Comparison of ENCODE assay signal across 12 cellular contexts in genomic region chr4:899556-899906, GRCh38. TPM values are rescaled to one million over a fixed set of nuclear protein-coding genes. Genes with fewer than 3 reads are reported as not detected.
DNase-seq lines count a peak whose midpoint lies in the region; ATAC-seq, FAIRE-seq and TF ChIP-seq lines count a peak whose summit lies in the region.
"Had no signal": no experiment of that assay in that cellular context is flagged by ENCODE, and none has a peak within 500 bp of the region (broad histone marks: within the 10 kb centered on the region; RNA-seq: fewer than 3 reads in every experiment).

No MANE protein-coding gene starts in this region.

- H3K36me3 ChIP-seq in right atrium auricular region = peaks cover 31% of the 10 kb centered on the region
- H3K36me3 ChIP-seq in kidney (ENCODE audit: control insufficient read depth in 1 of 2, insufficient read depth in 2 of 2, low read length in 2 of 2) = peaks cover 7 to 10% of the 10 kb centered on the region in 2 donors
- H3K36me3 ChIP-seq in mesendoderm (ENCODE audit: control insufficient read depth, insufficient read depth, low read length) = no peaks in the 10 kb centered on the region

- no peaks in the 10 kb centered on the region for H3K27me3 ChIP-seq in right atrium auricular region
- no peaks in the 10 kb centered on the region for H3K27me3 ChIP-seq in mesendoderm (ENCODE audit: insufficient read depth, low read length, poor library complexity)
- H3K27me3 ChIP-seq: BLaER1 treated with 17β-estradiol and CSF1 and Interleukin-3, amounts not matched to agents 10 nM and 100 nM had no signal

- WGBS in mesendoderm (ENCODE audit: extremely low coverage, insufficient coverage, low lambda C conversion rate) = no CpG with 5 or more reads among the region's 12 CpGs

- H3K4me3 ChIP-seq in right atrium auricular region = no peak overlapping the region
- H3K4me3 ChIP-seq in kidney (ENCODE audit: low read length in 2 of 2) = no peak overlapping the region
- H3K4me3 ChIP-seq in mesendoderm (ENCODE audit: low read length) = no peak overlapping the region
- H3K4me3 ChIP-seq: BLaER1 treated with 17β-estradiol and CSF1 and Interleukin-3, amounts not matched to agents 10 nM and 100 nM had no signal

- TF ChIP-seq CTCF in right atrium auricular region (IDR thresholded peaks at IDR 0.05) (no peak), kidney (IDR thresholded peaks at IDR 0.05; ENCODE audit: borderline replicate concordance, extremely low read depth, insufficient read depth) (no peak)

- peaks cover 19% of the 10 kb centered on the region for H3K4me1 Mint-ChIP-seq in stimulated activated effector memory CD8-positive, alpha-beta T cell treated with anti-CD3 and anti-CD28 coated beads, Interleukin-12 subunit alpha, Interleukin-12 subunit beta, amount 100 ng/mL, for 72 hours

- H3K18ac ChIP-seq in mesendoderm (ENCODE audit: low read length) = no peak overlapping the region

- no peak overlapping the region for H3K4me3 Mint-ChIP-seq in stimulated activated effector memory CD8-positive, alpha-beta T cell treated with anti-CD3 and anti-CD28 coated beads, Interleukin-12 subunit alpha, Interleukin-12 subunit beta, amount 100 ng/mL, for 72 hours

- no peak overlapping the region for H2BK5ac ChIP-seq in mesendoderm (ENCODE audit: low read length)

- DNase-seq in Right ventricle myocardium superior = no peak
- DNase-seq in right atrium auricular region (ENCODE audit: low spot score) = no peak
- DNase-seq in cerebellum (ENCODE audit: low spot score) = peak; percentile 47
- DNase-seq in kidney = peak; percentile 64
- DNase-seq in stimulated activated effector memory CD8-positive, alpha-beta T cell treated with anti-CD3 and anti-CD28 coated beads, Interleukin-12 subunit alpha, Interleukin-12 subunit beta, amount 100 ng/mL, for 72 hours (ENCODE audit: low spot score in 2 of 2) = no peak
- DNase-seq in mesendoderm = no peak
- DNase-seq: CD4-positive, CD25-positive, alpha-beta regulatory T cell; DMS53; HCEC 1CT had no signal

- no peaks in the 10 kb centered on the region for H3K79me2 ChIP-seq in mesendoderm (ENCODE audit: control insufficient read depth, insufficient read depth, low read length)

- ATAC-seq in Right ventricle myocardium superior (ENCODE audit: poor library complexity) = peak; percentile 5
- no peak for ATAC-seq in stimulated activated effector memory CD8-positive, alpha-beta T cell treated with anti-CD3 and anti-CD28 coated beads, Interleukin-12 subunit alpha, Interleukin-12 subunit beta, amount 100 ng/mL, for 72 hours
- ATAC-seq in HG03521 (IDR thresholded peaks at IDR 0.05; ENCODE audit: unreplicated experiment) = no peak

- peaks cover 66% of the 10 kb centered on the region for H3K36me3 Mint-ChIP-seq in stimulated activated effector memory CD8-positive, alpha-beta T cell treated with anti-CD3 and anti-CD28 coated beads, Interleukin-12 subunit alpha, Interleukin-12 subunit beta, amount 100 ng/mL, for 72 hours

- H3K27ac Mint-ChIP-seq in stimulated activated effector memory CD8-positive, alpha-beta T cell treated with anti-CD3 and anti-CD28 coated beads, Interleukin-12 subunit alpha, Interleukin-12 subunit beta, amount 100 ng/mL, for 72 hours = peak overlapping the region; percentile 87
- H3K27ac Mint-ChIP-seq: CD4-positive, CD25-positive, alpha-beta regulatory T cell had no signal

- no peak overlapping the region for H2AK5ac ChIP-seq in mesendoderm (ENCODE audit: low read length)

- no peak overlapping the region for H2BK120ac ChIP-seq in mesendoderm (ENCODE audit: low read depth, low read length)

- no peak for FAIRE-seq in kidney (lab: Jason Lieb, UNC)

- H2BK15ac ChIP-seq in mesendoderm (replicated peaks; ENCODE audit: low read depth) = no peak overlapping the region

- H3K9ac ChIP-seq in kidney (ENCODE audit: low read length in 2 of 2) = no peak overlapping the region
- H3K9ac ChIP-seq in mesendoderm (ENCODE audit: low read length) = no peak overlapping the region
- H3K9ac ChIP-seq: BLaER1 treated with 17β-estradiol and CSF1 and Interleukin-3, amounts not matched to agents 10 nM and 100 nM had no signal

- no peak overlapping the region for H4K8ac ChIP-seq in mesendoderm (ENCODE audit: low read depth, low read length)

- H3K4me1 ChIP-seq in right atrium auricular region (no peaks in the 10 kb centered on the region), kidney (ENCODE audit: control insufficient read depth in 1 of 2, insufficient read depth in 1 of 2, low read depth in 1 of 2, low read length in 2 of 2) (no peaks in the 10 kb centered on the region), mesendoderm (ENCODE audit: control insufficient read depth, low read depth, low read length) (peaks cover 1% of the 10 kb centered on the region)
- H3K4me1 ChIP-seq: BLaER1 treated with 17β-estradiol and CSF1 and Interleukin-3, amounts not matched to agents 10 nM and 100 nM had no signal

- no peak overlapping the region for H3K27ac ChIP-seq in right atrium auricular region
- H3K27ac ChIP-seq in kidney (ENCODE audit: low read depth in 2 of 2, low read length in 2 of 2) = no peak overlapping the region
- no peak overlapping the region for H3K27ac ChIP-seq in mesendoderm (ENCODE audit: low read depth, low read length)
- H3K27ac ChIP-seq: BLaER1 treated with 17β-estradiol and CSF1 and Interleukin-3, amounts not matched to agents 10 nM and 100 nM; HL-60 had no signal

- no peak overlapping the region for H3K23ac ChIP-seq in mesendoderm (ENCODE audit: low read length)

- H4K5ac ChIP-seq in mesendoderm (ENCODE audit: low read length) = no peak overlapping the region

- no peak overlapping the region for H3K4me2 ChIP-seq in mesendoderm (ENCODE audit: low read length)
- H3K4me2 ChIP-seq: BLaER1 treated with 17β-estradiol and CSF1 and Interleukin-3, amounts not matched to agents 10 nM and 100 nM had no signal

- H3K79me1 ChIP-seq in mesendoderm (ENCODE audit: low read length) = peaks cover 2% of the 10 kb centered on the region

- no peak overlapping the region for H3K4ac ChIP-seq in mesendoderm (ENCODE audit: low read depth, low read length)

- H3K9me3 Mint-ChIP-seq in stimulated activated effector memory CD8-positive, alpha-beta T cell treated with anti-CD3 and anti-CD28 coated beads, Interleukin-12 subunit alpha, Interleukin-12 subunit beta, amount 100 ng/mL, for 72 hours = no peaks in the 10 kb centered on the region
- H3K9me3 Mint-ChIP-seq: CD4-positive, CD25-positive, alpha-beta regulatory T cell had no signal

- intact Hi-C loops in Right ventricle myocardium superior (cut with DNase I) (no loop called here), kidney (cut with DNase I) (no loop called here)

- H3K9me3 ChIP-seq in right atrium auricular region (no peaks in the 10 kb centered on the region), kidney (ENCODE audit: control insufficient read depth in 1 of 2, low read length in 2 of 2) (no peaks in the 10 kb centered on the region)
- H3K9me3 ChIP-seq: BLaER1 treated with 17β-estradiol and CSF1 and Interleukin-3, amounts not matched to agents 10 nM and 100 nM had no signal

- no peak overlapping the region for H3K56ac ChIP-seq in mesendoderm (ENCODE audit: low read length)

RNA-seq across cellular contexts. Expression of gene GAK, which starts 32.6 kb away (rescaled TPM):
- 27.9 TPM for total RNA-seq in Right ventricle myocardium superior
- 10 to 100 TPM; 27.8 to 52.2 TPM for total RNA-seq in right atrium auricular region
- 49.6 TPM for total RNA-seq in cerebellum
- 124 TPM for total RNA-seq in kidney
- 92.0 TPM for polyA plus RNA-seq in kidney (ENCODE audit: insufficient read depth, low read depth, low replicate concordance)
- polyA plus RNA-seq in mesendoderm (2013, experiment 1 of 2) = 50.4 TPM
- polyA plus RNA-seq in mesendoderm (2013, experiment 2 of 2) = 48.6 TPM

RNA-seq across cellular contexts. Expression of gene TMEM175, which starts 32.7 kb away (rescaled TPM):
- total RNA-seq in Right ventricle myocardium superior = 14.9 TPM
- total RNA-seq in right atrium auricular region = 10 to 100 TPM; 20.2 to 24.0 TPM
- 23.3 TPM for total RNA-seq in cerebellum
- total RNA-seq in kidney = 31.1 TPM
- polyA plus RNA-seq in kidney (ENCODE audit: insufficient read depth, low read depth, low replicate concordance) = 26.0 TPM
- polyA plus RNA-seq in mesendoderm (2013, experiment 1 of 2) = 3.8 TPM
- 3.0 TPM for polyA plus RNA-seq in mesendoderm (2013, experiment 2 of 2)

Comparison
In these comparisons a context has a peak if more than half of its experiments do, and no peak if none do; other contexts are left out.
1. DNase-seq: peak in cerebellum (single experiment) and kidney (single experiment); none in Right ventricle myocardium superior (single experiment), right atrium auricular region (single experiment), stimulated activated effector memory CD8-positive, alpha-beta T cell treated with anti-CD3 and anti-CD28 coated beads, Interleukin-12 subunit alpha, Interleukin-12 subunit beta, amount 100 ng/mL, for 72 hours (0 of 2) and mesendoderm (single experiment).